Comparison of ENCODE assay signal across 20 cellular contexts in the genomic region with DNA sequence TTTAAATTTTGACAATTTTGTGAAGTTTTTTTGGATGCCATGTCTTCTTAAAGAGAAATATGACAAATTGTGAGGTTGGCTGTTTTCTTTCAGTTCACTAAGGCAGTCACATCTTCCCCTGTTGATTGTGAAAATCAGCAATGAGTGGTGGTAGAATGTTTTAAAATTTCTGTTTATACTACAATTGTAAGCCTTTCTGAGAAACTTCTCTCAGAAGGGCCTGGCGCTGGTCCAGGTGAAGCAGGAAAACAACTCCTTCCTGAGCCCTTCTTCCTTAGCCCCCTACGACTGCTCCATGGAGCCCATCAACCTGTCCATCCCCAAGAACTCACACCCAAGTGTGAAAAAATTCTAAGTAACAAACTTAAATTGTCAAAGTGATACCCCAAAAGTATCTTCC.
DNase-seq lines count a peak whose midpoint lies in the region; ATAC-seq, FAIRE-seq and TF ChIP-seq lines count a peak whose summit lies in the region.
"Had no signal": no experiment of that assay in that cellular context is flagged by ENCODE, and none has a peak within 500 bp of the region (broad histone marks: within the 10 kb centered on the region; RNA-seq: fewer than 3 reads in every experiment).

No MANE protein-coding gene starts in this region.

- peaks cover 39% of the 10 kb centered on the region for H3K79me2 ChIP-seq in K562 (ENCODE audit: control insufficient read depth, insufficient read depth, low read length)

- H3K4me3 ChIP-seq in IMR-90 (ENCODE audit: insufficient read depth, low read depth, low read length) (no peak overlapping the region), K562 (no peak overlapping the region), prostate gland (no peak overlapping the region)
- H3K4me3 ChIP-seq in naive thymus-derived CD4-positive, alpha-beta T cell (ENCODE audit: low read length): no peak overlapping the region

- H4K91ac ChIP-seq in IMR-90 (ENCODE audit: insufficient read depth, low read depth, low read length): no peak overlapping the region

- no peak overlapping the region for H3K23ac ChIP-seq in IMR-90 (ENCODE audit: low read depth, low read length)

- TF ChIP-seq POLR2A in IMR-90 (IDR thresholded peaks at IDR 0.05; ENCODE audit: low read depth, low read length) (no peak), K562 (conservative IDR thresholded peaks at IDR 0.05) (no peak), prostate gland (IDR thresholded peaks at IDR 0.05) (no peak)

- dilution Hi-C loops in IMR-90 (cut with HindIII; ENCODE audit: low sequenced_read_pairs, unreplicated experiment): no loop called here

- POLR2A ChIA-PET in activated CD4-positive, alpha-beta memory T cell treated with anti-CD3 and anti-CD28 coated beads for 36 hours (lab: Charles Lee): no interaction called here
- POLR2A ChIA-PET in activated CD4-positive, alpha-beta memory T cell treated with anti-CD3 and anti-CD28 coated beads, Interleukin-2, amount 10 ng/mL, durations not matched to agents 7 days and 5 days (lab: Charles Lee): no interaction called here
- POLR2A ChIA-PET in IMR-90 (lab: Charles Lee; ENCODE audit: unreplicated experiment) (no interaction called here), K562 (lab: Yijun Ruan, JAX) (no interaction called here)
- POLR2A ChIA-PET in naive thymus-derived CD4-positive, alpha-beta T cell (lab: Charles Lee): no interaction called here

- H2AK5ac ChIP-seq in IMR-90 (ENCODE audit: low read depth, low read length): no peak overlapping the region

- H3K4me2 ChIP-seq in IMR-90 (ENCODE audit: low read depth, low read length): no peak overlapping the region
- no peak overlapping the region for H3K4me2 ChIP-seq in K562 (ENCODE audit: insufficient read depth, low read length)

- no peak overlapping the region for H2BK120ac ChIP-seq in IMR-90 (ENCODE audit: low read depth, low read length)

- peaks cover 20% of the 10 kb centered on the region; the same call in 1 of the 2 replicates for H4K20me1 ChIP-seq in IMR-90 (ENCODE audit: insufficient read depth, low read length)
- H4K20me1 ChIP-seq in K562 (replicated peaks; ENCODE audit: control insufficient read depth, insufficient read depth, low read length): 0 out of 2 replicates have a peak, but pooled peaks cover 5% of the 10 kb centered on the region

- peaks cover 51% of the 10 kb centered on the region for H3K36me3 ChIP-seq in IMR-90 (ENCODE audit: control insufficient read depth, insufficient read depth, low read length)
- H3K36me3 ChIP-seq in K562 (ENCODE audit: control insufficient read depth, insufficient read depth, low read length): peaks cover 87% of the 10 kb centered on the region
- peaks cover 0 to 82% (median 8%) of the 10 kb centered on the region in 3 experiments for H3K36me3 ChIP-seq in naive thymus-derived CD4-positive, alpha-beta T cell (ENCODE audit: control insufficient read depth in 2 of 3, insufficient read depth in 3 of 3, low read length in 3 of 3)
- peaks cover 11 to 28% of the 10 kb centered on the region in 2 donors for H3K36me3 ChIP-seq in prostate gland

- H3K18ac ChIP-seq in IMR-90 (ENCODE audit: low read depth, low read length): no peak overlapping the region

- no peak overlapping the region for H2BK5ac ChIP-seq in IMR-90 (ENCODE audit: low read depth, low read length, poor library complexity, severe bottlenecking)

- DNase-seq in activated CD4-positive, alpha-beta memory T cell treated with anti-CD3 and anti-CD28 coated beads for 36 hours: no peak
- no peak for DNase-seq in activated CD4-positive, alpha-beta memory T cell treated with anti-CD3 and anti-CD28 coated beads, Interleukin-2, amount 10 ng/mL, durations not matched to agents 7 days and 5 days
- peak; percentile 36 for DNase-seq in IMR-90
- DNase-seq in K562 (ENCODE audit: extremely low read depth in 1 of 4, low spot score in 3 of 4): no peak
- DNase-seq in naive thymus-derived CD4-positive, alpha-beta T cell: no peak
- DNase-seq in Right ventricle myocardium inferior (ENCODE audit: missing footprints): no peak
- no peak for DNase-seq in prostate gland (ENCODE audit: low spot score)
- no peak for DNase-seq in NCI-H345 (lab: John Stamatoyannopoulos, UW)
- DNase-seq: 8988T, DMS79 treated with DMSO at 0.1 percent for 48 hours, NCI-H146, NCI-H2081 treated with DMSO at 0.1 percent for 48 hours, NCI-H2227 treated with DMSO at 0.1 percent for 48 hours, NCI-H526, OCI-M1, RPMI8226 had no signal

- TF ChIP-seq EP300 in K562 (IDR thresholded peaks at IDR 0.05; ENCODE audit: low read length): no peak

- intact Hi-C loops in activated CD4-positive, alpha-beta memory T cell treated with anti-CD3 and anti-CD28 coated beads for 36 hours (cut with micrococcal nuclease): no loop called here
- intact Hi-C loops in IMR-90 (cut with micrococcal nuclease) (no loop called here), K562 (cut with micrococcal nuclease) (loop anchor here (10.0 kb wide), 1 partner anchor 218 kb away; no protein-coding TSS in a partner anchor), Right ventricle myocardium inferior (cut with DNase I) (no loop called here), prostate gland (cut with DNase I) (loop anchor here (10.0 kb wide), 1 partner anchor 308 kb away; no protein-coding TSS in a partner anchor)
- intact Hi-C loops in naive thymus-derived CD4-positive, alpha-beta T cell (cut with micrococcal nuclease): no loop called here

- in situ Hi-C loops in IMR-90 (cut with MboI; ENCODE audit: low sequenced_read_pairs): no loop called here
- in situ Hi-C loops in K562 (cut with MboI): loop anchor here (25.0 kb wide), 1 partner anchor 545 kb away; no protein-coding TSS in a partner anchor

- no peak overlapping the region for H4K5ac ChIP-seq in IMR-90 (ENCODE audit: low read depth, low read length)

- no peak overlapping the region for H4K8ac ChIP-seq in IMR-90 (ENCODE audit: low read depth in 2 of 2, low read length in 2 of 2)

- H3K14ac ChIP-seq in IMR-90 (replicated peaks; ENCODE audit: low read depth, low read length): no peak overlapping the region

- FAIRE-seq in K562 (lab: Jason Lieb, UNC): no peak
- FAIRE-seq: G401.6, GM12891 had no signal

- no peak for TF ChIP-seq CTCF in IMR-90 (conservative IDR thresholded peaks at IDR 0.05; ENCODE audit: low read depth, low read length)
- no peak for TF ChIP-seq CTCF in K562 (IDR thresholded peaks at IDR 0.05 in 2 of 3, conservative IDR thresholded peaks at IDR 0.05 in 1 of 3; ENCODE audit: insufficient read depth in 2 of 3, low read depth in 1 of 3, low read length in 3 of 3)
- TF ChIP-seq CTCF in prostate gland (IDR thresholded peaks at IDR 0.05): no peak

- H3K27me3 Mint-ChIP-seq in activated CD4-positive, alpha-beta memory T cell treated with anti-CD3 and anti-CD28 coated beads for 36 hours: no peaks in the 10 kb centered on the region
- no peaks in the 10 kb centered on the region for H3K27me3 Mint-ChIP-seq in activated CD4-positive, alpha-beta memory T cell treated with anti-CD3 and anti-CD28 coated beads, Interleukin-2, amount 10 ng/mL, durations not matched to agents 7 days and 5 days
- H3K27me3 Mint-ChIP-seq in naive thymus-derived CD4-positive, alpha-beta T cell: no peaks in the 10 kb centered on the region

- CTCF ChIA-PET in activated CD4-positive, alpha-beta memory T cell treated with anti-CD3 and anti-CD28 coated beads for 36 hours (lab: Charles Lee): interaction anchor here (4.3 kb wide), 1 partner anchor 11 kb away, joined by 20 read pairs; no protein-coding TSS in a partner anchor
- CTCF ChIA-PET in activated CD4-positive, alpha-beta memory T cell treated with anti-CD3 and anti-CD28 coated beads, Interleukin-2, amount 10 ng/mL, durations not matched to agents 7 days and 5 days (lab: Charles Lee): interaction anchor here (1.1 kb wide), 1 partner anchor 11 kb away, joined by 3 read pairs; no protein-coding TSS in a partner anchor
- CTCF ChIA-PET in IMR-90 (lab: Yijun Ruan, JAX): no interaction called here
- CTCF ChIA-PET in K562 (lab: Yijun Ruan, JAX; ENCODE audit: low intra/inter-chr PET ratio): no interaction called here
- CTCF ChIA-PET in naive thymus-derived CD4-positive, alpha-beta T cell (lab: Charles Lee): no interaction called here

- no CpG with 5 or more reads among the region's 2 CpGs for WGBS in IMR-90 (ENCODE audit: extremely low coverage in 2 of 2, insufficient read length in 1 of 2), 2 experiments
- 85% methylated on average over 2 of the region's 2 CpGs for WGBS in K562 (ENCODE audit: insufficient coverage, low coverage, missing lambda C conversion rate)
- 75% methylated on average over 2 of the region's 2 CpGs for WGBS in prostate gland

- H3K9me1 ChIP-seq in IMR-90 (ENCODE audit: insufficient read depth, low read length): peaks cover 9% of the 10 kb centered on the region
- no peaks in the 10 kb centered on the region for H3K9me1 ChIP-seq in K562 (ENCODE audit: control insufficient read depth, insufficient read depth, low read length)

- H2AFZ ChIP-seq in IMR-90 (replicated peaks; ENCODE audit: low read length, poor library complexity) (no peak overlapping the region), K562 (ENCODE audit: low read depth, low read length) (no peak overlapping the region)

- TF ChIP-seq RAD21 in IMR-90 (IDR thresholded peaks at IDR 0.05; ENCODE audit: low read length) (no peak), K562 (CRISPR knock-in tag; conservative IDR thresholded peaks at IDR 0.05 in 1 of 2, IDR thresholded peaks at IDR 0.05 in 1 of 2) (no peak)

- H3K9me3 ChIP-seq in IMR-90 (ENCODE audit: control insufficient read depth, insufficient read depth, low read length) (no peaks in the 10 kb centered on the region), K562 (replicated peaks; ENCODE audit: control insufficient read depth, insufficient read depth, low read depth, low read length) (no peaks in the 10 kb centered on the region), prostate gland (no peaks in the 10 kb centered on the region)
- no peaks in the 10 kb centered on the region for H3K9me3 ChIP-seq in naive thymus-derived CD4-positive, alpha-beta T cell (ENCODE audit: control insufficient read depth in 2 of 3, low read length in 3 of 3)

- no peak overlapping the region for H3K4ac ChIP-seq in IMR-90 (ENCODE audit: low read depth, low read length)

- ATAC-seq in IMR-90 (ENCODE audit: low read depth): no peak
- no peak for ATAC-seq in K562
- no peak for ATAC-seq in naive thymus-derived CD4-positive, alpha-beta T cell
- ATAC-seq in Right ventricle myocardium inferior: no peak
- ATAC-seq: HCT116 had no signal

- no peak overlapping the region for H3K56ac ChIP-seq in IMR-90 (ENCODE audit: extremely low read depth, insufficient read depth, low read length)

- H3K27ac Mint-ChIP-seq in activated CD4-positive, alpha-beta memory T cell treated with anti-CD3 and anti-CD28 coated beads for 36 hours: peak overlapping the region; percentile 38
- no peak overlapping the region for H3K27ac Mint-ChIP-seq in activated CD4-positive, alpha-beta memory T cell treated with anti-CD3 and anti-CD28 coated beads, Interleukin-2, amount 10 ng/mL, durations not matched to agents 7 days and 5 days
- H3K27ac Mint-ChIP-seq in naive thymus-derived CD4-positive, alpha-beta T cell: peak overlapping the region in 8 of 9 donors; percentile 42 to 90 (median 72)

- no peaks in the 10 kb centered on the region for H3K9me3 Mint-ChIP-seq in activated CD4-positive, alpha-beta memory T cell treated with anti-CD3 and anti-CD28 coated beads for 36 hours
- H3K9me3 Mint-ChIP-seq in activated CD4-positive, alpha-beta memory T cell treated with anti-CD3 and anti-CD28 coated beads, Interleukin-2, amount 10 ng/mL, durations not matched to agents 7 days and 5 days: no peaks in the 10 kb centered on the region
- peaks cover 0 to 1% (median 0%) of the 10 kb centered on the region in 11 donors for H3K9me3 Mint-ChIP-seq in naive thymus-derived CD4-positive, alpha-beta T cell

- BruUV-seq in IMR-90 (replicated peaks; lab: Mats Ljungman, UMichigan): no TSS peak
- BruUV-seq in K562 (replicated peaks; lab: Mats Ljungman, UMichigan): no TSS peak

- H3K9ac ChIP-seq in IMR-90 (ENCODE audit: low read depth, low read length) (no peak overlapping the region), K562 (ENCODE audit: insufficient read depth in 1 of 2, low read depth in 2 of 2, low read length in 2 of 2) (no peak overlapping the region)

- H3K27me3 ChIP-seq in IMR-90 (ENCODE audit: control insufficient read depth, insufficient read depth, low read length): no peaks in the 10 kb centered on the region
- no peaks in the 10 kb centered on the region for H3K27me3 ChIP-seq in K562 (ENCODE audit: control insufficient read depth in 2 of 2, insufficient read depth in 2 of 2, low read length in 2 of 2)
- H3K27me3 ChIP-seq in naive thymus-derived CD4-positive, alpha-beta T cell (ENCODE audit: control insufficient read depth in 2 of 2, insufficient read depth in 2 of 2, low read length in 2 of 2): no peaks in the 10 kb centered on the region
- H3K27me3 ChIP-seq in prostate gland (replicated peaks; ENCODE audit: insufficient read depth): no peaks in the 10 kb centered on the region

- H3K36me3 Mint-ChIP-seq in activated CD4-positive, alpha-beta memory T cell treated with anti-CD3 and anti-CD28 coated beads for 36 hours: peaks cover 29% of the 10 kb centered on the region
- peaks cover 52% of the 10 kb centered on the region for H3K36me3 Mint-ChIP-seq in activated CD4-positive, alpha-beta memory T cell treated with anti-CD3 and anti-CD28 coated beads, Interleukin-2, amount 10 ng/mL, durations not matched to agents 7 days and 5 days (ENCODE audit: low read depth)
- H3K36me3 Mint-ChIP-seq in naive thymus-derived CD4-positive, alpha-beta T cell: peaks cover 3 to 48% (median 27%) of the 10 kb centered on the region in 5 donors

- no peak overlapping the region for H3K4me3 Mint-ChIP-seq in activated CD4-positive, alpha-beta memory T cell treated with anti-CD3 and anti-CD28 coated beads for 36 hours
- H3K4me3 Mint-ChIP-seq in activated CD4-positive, alpha-beta memory T cell treated with anti-CD3 and anti-CD28 coated beads, Interleukin-2, amount 10 ng/mL, durations not matched to agents 7 days and 5 days: no peak overlapping the region
- peak overlapping the region in 6 of 10 donors; percentile 10 to 67 (median 32) for H3K4me3 Mint-ChIP-seq in naive thymus-derived CD4-positive, alpha-beta T cell

- peaks cover 35 to 42% of the 10 kb centered on the region in 2 experiments for H3K79me1 ChIP-seq in IMR-90 (ENCODE audit: low read depth in 1 of 2, low read length in 2 of 2)

- H3K4me1 Mint-ChIP-seq in activated CD4-positive, alpha-beta memory T cell treated with anti-CD3 and anti-CD28 coated beads for 36 hours (ENCODE audit: low read depth): peaks cover 8% of the 10 kb centered on the region
- peaks cover 18% of the 10 kb centered on the region for H3K4me1 Mint-ChIP-seq in activated CD4-positive, alpha-beta memory T cell treated with anti-CD3 and anti-CD28 coated beads, Interleukin-2, amount 10 ng/mL, durations not matched to agents 7 days and 5 days
- peaks cover 8 to 33% (median 13%) of the 10 kb centered on the region in 7 donors for H3K4me1 Mint-ChIP-seq in naive thymus-derived CD4-positive, alpha-beta T cell

- H2BK15ac ChIP-seq in IMR-90 (ENCODE audit: low read depth, low read length): no peak overlapping the region

- no peak overlapping the region for H3K27ac ChIP-seq in IMR-90 (ENCODE audit: insufficient read depth, low read length)
- no peak overlapping the region; the same call in 2 of the 3 replicates for H3K27ac ChIP-seq in K562 (ENCODE audit: extremely low read depth, low read depth, low read length)
- H3K27ac ChIP-seq in naive thymus-derived CD4-positive, alpha-beta T cell (ENCODE audit: low read depth, low read length): no peak overlapping the region
- H3K27ac ChIP-seq in prostate gland: no peak overlapping the region
- H3K27ac ChIP-seq: C4-2B had no signal

- H2AK9ac ChIP-seq in IMR-90 (replicated peaks; ENCODE audit: low read depth, low read length, poor library complexity): no peak overlapping the region

- H3K4me1 ChIP-seq in IMR-90 (ENCODE audit: control insufficient read depth, insufficient read depth, low read length) (peaks cover 5% of the 10 kb centered on the region; the same call in 1 of the 2 replicates), K562 (replicated peaks in 1 of 2; ENCODE audit: control insufficient read depth in 2 of 2, insufficient read depth in 2 of 2, low read length in 2 of 2) (peaks cover 19 to 34% of the 10 kb centered on the region in 2 experiments), prostate gland (replicated peaks) (peaks cover 12% of the 10 kb centered on the region)
- H3K4me1 ChIP-seq in naive thymus-derived CD4-positive, alpha-beta T cell (ENCODE audit: control insufficient read depth in 2 of 2, insufficient read depth in 2 of 2, low read length in 2 of 2): peaks cover 0 to 12% of the 10 kb centered on the region in 2 donors

- H2BK20ac ChIP-seq in IMR-90 (ENCODE audit: low read depth, low read length): no peak overlapping the region

Comparison
In these comparisons a context has a peak if more than half of its experiments do, and no peak if none do; other contexts are left out.
1. H3K4me3 Mint-ChIP-seq: peak in naive thymus-derived CD4-positive, alpha-beta T cell (6 of 10); none in activated CD4-positive, alpha-beta memory T cell treated with anti-CD3 and anti-CD28 coated beads for 36 hours (single experiment) and activated CD4-positive, alpha-beta memory T cell treated with anti-CD3 and anti-CD28 coated beads, Interleukin-2, amount 10 ng/mL, durations not matched to agents 7 days and 5 days (single experiment).
2. CTCF ChIA-PET loops: an anchor here in activated CD4-positive, alpha-beta memory T cell treated with anti-CD3 and anti-CD28 coated beads for 36 hours (4.3 kb wide) and activated CD4-positive, alpha-beta memory T cell treated with anti-CD3 and anti-CD28 coated beads, Interleukin-2, amount 10 ng/mL, durations not matched to agents 7 days and 5 days (1.1 kb wide); none called in IMR-90, K562 and naive thymus-derived CD4-positive, alpha-beta T cell.
3. intact Hi-C loops: an anchor here in K562 (10.0 kb wide) and prostate gland (10.0 kb wide); none called in activated CD4-positive, alpha-beta memory T cell treated with anti-CD3 and anti-CD28 coated beads for 36 hours, IMR-90, naive thymus-derived CD4-positive, alpha-beta T cell and Right ventricle myocardium inferior.